Comparison of ENCODE assay signal across 15 cellular contexts in the genomic region with DNA sequence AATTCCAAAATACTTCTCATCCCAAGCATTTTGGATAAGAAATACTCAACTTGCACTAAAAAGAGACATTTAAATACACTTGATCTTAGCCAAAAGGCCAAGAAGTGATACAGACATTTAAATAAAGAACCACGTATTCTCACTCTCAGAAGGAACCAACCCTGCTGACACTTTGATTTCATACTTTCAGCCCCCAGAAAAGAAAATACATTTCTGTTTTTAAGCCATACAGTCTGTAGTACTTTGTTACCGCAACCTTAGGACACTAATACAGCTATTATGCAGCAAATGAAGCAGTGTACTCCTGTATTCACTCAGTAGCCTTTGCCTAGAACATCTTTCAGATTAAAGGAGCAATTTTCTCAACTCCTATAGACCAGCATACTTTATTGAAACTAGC.
DNase-seq lines count a peak whose midpoint lies in the region; ATAC-seq and FAIRE-seq lines count a peak whose summit lies in the region.
"Had no signal": no experiment of that assay in that cellular context is flagged by ENCODE, and none has a peak within 500 bp of the region (broad histone marks: within the 10 kb centered on the region; RNA-seq: fewer than 3 reads in every experiment).

No MANE protein-coding gene starts in this region.

- FAIRE-seq in GM19239 (lab: Jason Lieb, UNC): peak; percentile 82
- FAIRE-seq: H1, K562 had no signal

- ATAC-seq in HG02610 (IDR thresholded peaks at IDR 0.05; ENCODE audit: unreplicated experiment) (peak; percentile 77), HG03135 (IDR thresholded peaks at IDR 0.05; ENCODE audit: unreplicated experiment) (peak; percentile 67), GM18519 (IDR thresholded peaks at IDR 0.05; ENCODE audit: low FRiP score, unreplicated experiment) (no peak)
- ATAC-seq: gastrocnemius medialis, K562, natural killer cell had no signal

- no peak for DNase-seq in GM19239 (ENCODE audit: insufficient read length, low spot score)
- DNase-seq in DMS153 treated with DMSO at 0.1 percent for 48 hours (lab: John Stamatoyannopoulos, UW; ENCODE audit: unreplicated experiment): no peak
- DNase-seq in NCI-H1694 treated with DMSO at 0.1 percent for 48 hours (lab: John Stamatoyannopoulos, UW): no peak
- DNase-seq in NCI-H2081 treated with DMSO at 0.1 percent for 48 hours (lab: John Stamatoyannopoulos, UW): no peak
- DNase-seq: activated CD4-positive, alpha-beta memory T cell treated with anti-CD3 and anti-CD28 coated beads, Interleukin-2, amount 10 ng/mL, durations not matched to agents 7 days and 5 days; EL; gastrocnemius medialis; natural killer cell; NCI-H446 treated with DMSO at 0.1 percent for 48 hours; tibial artery had no signal
